Comparison of ENCODE assay signal across 8 cellular contexts in the genomic region with DNA sequence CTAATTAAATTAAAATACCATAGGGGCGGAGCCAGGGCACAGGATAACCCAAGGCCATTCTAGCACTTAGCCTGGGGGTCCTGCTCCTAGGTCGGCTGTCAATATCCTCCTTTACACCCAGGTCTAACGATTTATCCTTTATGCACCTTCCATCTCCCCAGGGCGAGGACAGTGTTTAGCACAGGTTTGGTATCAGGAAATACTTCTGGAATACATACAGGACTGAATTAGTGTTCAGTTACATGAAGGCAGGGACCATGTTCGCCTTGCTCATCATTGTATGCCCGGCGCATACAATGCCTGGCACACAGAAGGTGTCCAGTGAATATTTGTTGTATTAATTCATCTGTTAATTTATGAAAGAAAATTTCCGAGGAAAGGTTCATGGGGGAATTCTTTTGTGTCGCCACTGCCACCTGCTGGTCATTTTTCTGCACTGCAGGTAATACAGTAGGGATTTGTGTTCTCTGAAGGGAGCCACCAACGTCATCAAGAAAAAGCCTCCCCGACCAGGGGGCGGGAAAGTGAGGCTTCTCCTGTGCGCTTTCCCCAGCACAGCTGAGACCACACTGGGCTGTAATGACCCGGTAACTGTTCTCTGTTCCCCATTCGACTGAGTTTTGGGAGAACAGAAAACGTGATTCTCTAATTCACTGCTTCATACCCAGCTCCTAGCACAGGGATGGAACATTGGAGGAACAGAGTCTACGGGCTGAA.
A peak's percentile ranks its signal among the peaks of the same experiment; 100 is the strongest.
DNase-seq lines count a peak whose midpoint lies in the region; ATAC-seq and TF ChIP-seq lines count a peak whose summit lies in the region.

No MANE protein-coding gene starts in this region.

- no peaks in the 10 kb centered on the region for H3K27me3 ChIP-seq in ascending aorta

- H3K9me3 Mint-ChIP-seq in T-helper 2 cell treated with Interferon-gamma antibody and Interleukin-4, amounts not matched to agents 5 μg/mL and 100 μg/mL, for 36 hours = no peaks in the 10 kb centered on the region

- DNase-seq in GM12864 (ENCODE audit: low read depth) = peak; percentile 30
- peak; percentile 57 to 84 (median 58) for DNase-seq in NCI-H1417 (lab: John Stamatoyannopoulos, UW)
- peak; percentile 53 for DNase-seq in T-helper 2 cell treated with Interferon-gamma antibody and Interleukin-4, amounts not matched to agents 5 μg/mL and 100 μg/mL, for 36 hours (ENCODE audit: low spot score)
- DNase-seq in ascending aorta (ENCODE audit: low spot score in 2 of 2) = peak in 1 of 2 donors; percentile 77
- DNase-seq in hepatic stellate cell (ENCODE audit: low spot score) = peak; percentile 56
- peak; percentile 91 for DNase-seq in retina

- no peaks in the 10 kb centered on the region for H3K36me3 Mint-ChIP-seq in T-helper 2 cell treated with Interferon-gamma antibody and Interleukin-4, amounts not matched to agents 5 μg/mL and 100 μg/mL, for 36 hours (ENCODE audit: low read depth)

- H3K27me3 Mint-ChIP-seq in T-helper 2 cell treated with Interferon-gamma antibody and Interleukin-4, amounts not matched to agents 5 μg/mL and 100 μg/mL, for 36 hours (ENCODE audit: low read depth) = peaks cover 11% of the 10 kb centered on the region

- no peak overlapping the region for H3K27ac ChIP-seq in ascending aorta

- H3K9me3 ChIP-seq in ascending aorta = no peaks in the 10 kb centered on the region

- no peaks in the 10 kb centered on the region for H3K36me3 ChIP-seq in ascending aorta

- TF ChIP-seq CTCF in GM12864 (IDR thresholded peaks at IDR 0.05; ENCODE audit: low read depth, low read length, missing control alignments) (peak; percentile 83), ascending aorta (IDR thresholded peaks at IDR 0.05) (peak; percentile 65 to 92 (median 90))

- H3K4me1 Mint-ChIP-seq in T-helper 2 cell treated with Interferon-gamma antibody and Interleukin-4, amounts not matched to agents 5 μg/mL and 100 μg/mL, for 36 hours (ENCODE audit: low read depth) = peaks cover 8% of the 10 kb centered on the region

- H3K4me3 Mint-ChIP-seq in T-helper 2 cell treated with Interferon-gamma antibody and Interleukin-4, amounts not matched to agents 5 μg/mL and 100 μg/mL, for 36 hours = peak overlapping the region; percentile 45

- ATAC-seq in HG02885 (IDR thresholded peaks at IDR 0.05; ENCODE audit: poor library complexity, unreplicated experiment) (no peak), HG03460 (IDR thresholded peaks at IDR 0.05; ENCODE audit: unreplicated experiment) (no peak)

- H3K4me1 ChIP-seq in ascending aorta = no peaks in the 10 kb centered on the region

- H3K27ac Mint-ChIP-seq in T-helper 2 cell treated with Interferon-gamma antibody and Interleukin-4, amounts not matched to agents 5 μg/mL and 100 μg/mL, for 36 hours = no peak overlapping the region

- H3K4me3 ChIP-seq in GM12864 (ENCODE audit: low read depth, low read length) (no peak overlapping the region), ascending aorta (no peak overlapping the region)

- intact Hi-C loops in ascending aorta (cut with DNase I) = no loop called here
